8 cellular contexts compared by ENCODE assay signal in genomic region chr2:54595999-54596903, GRCh38.
DNase-seq lines count a peak whose midpoint lies in the region; ATAC-seq and TF ChIP-seq lines count a peak whose summit lies in the region.

No MANE protein-coding gene starts in this region.

- H3K27me3 Mint-ChIP-seq in activated CD4-positive, alpha-beta memory T cell treated with anti-CD3 and anti-CD28 coated beads for 36 hours: no peaks in the 10 kb centered on the region

- DNase-seq in activated CD4-positive, alpha-beta memory T cell treated with anti-CD3 and anti-CD28 coated beads for 36 hours: peak; percentile 30
- DNase-seq in heart right ventricle: peak; percentile 51 to 73
- peak; percentile 93 for DNase-seq in sigmoid colon
- no peak for DNase-seq in DMS153 (lab: John Stamatoyannopoulos, UW)
- no peak for DNase-seq in NCI-H774 (lab: John Stamatoyannopoulos, UW)
- DNase-seq in NCI-H128 (lab: John Stamatoyannopoulos, UW; ENCODE audit: unreplicated experiment): no peak

- H3K4me3 ChIP-seq in HEK293 (ENCODE audit: low read depth, low read length) (no peak overlapping the region), heart right ventricle (peak overlapping the region in 1 of 10 donors; percentile 2), sigmoid colon (no peak overlapping the region)

- CTCF ChIA-PET in HEK293 (lab: Yijun Ruan, JAX): interaction anchor here (0.6 kb wide), 1 partner anchor 1112 kb away, joined by 3 read pairs; no protein-coding TSS in a partner anchor
- CTCF ChIA-PET in activated CD4-positive, alpha-beta memory T cell treated with anti-CD3 and anti-CD28 coated beads for 36 hours (lab: Charles Lee): interaction anchor here (0.8 to 2.2 kb wide), 5 partner anchors 21 to 69 kb away, joined by 3 to 9 read pairs (median 6); no protein-coding TSS in a partner anchor

- TF ChIP-seq CTCF in HEK293 (tag by site-specific recombination; IDR thresholded peaks at IDR 0.05) (peak; percentile 36; the same call in 1 of the 2 replicates), heart right ventricle (IDR thresholded peaks at IDR 0.05) (peak in 2 of 9 donors; percentile 20 to 23), sigmoid colon (IDR thresholded peaks at IDR 0.05) (no peak)

- intact Hi-C loops in activated CD4-positive, alpha-beta memory T cell treated with anti-CD3 and anti-CD28 coated beads for 36 hours (cut with micrococcal nuclease): loop anchor here (2.0 to 5.0 kb wide), 2 partner anchors 35 to 74 kb away; no protein-coding TSS in a partner anchor
- intact Hi-C loops in heart right ventricle (cut with DNase I) (no loop called here), sigmoid colon (cut with DNase I) (no loop called here)

- peak overlapping the region; percentile 71 for H3K4me3 Mint-ChIP-seq in activated CD4-positive, alpha-beta memory T cell treated with anti-CD3 and anti-CD28 coated beads for 36 hours

- ATAC-seq in heart right ventricle: peak; percentile 27 to 79 (median 66)
- no peak for ATAC-seq in HG03521 (IDR thresholded peaks at IDR 0.05; ENCODE audit: unreplicated experiment)

- TF ChIP-seq POLR2A in sigmoid colon (IDR thresholded peaks at IDR 0.05): no peak

- 31 to 42% methylated on average over 15 of the region's 15 CpGs for WGBS in heart right ventricle, 2 donors
- WGBS in sigmoid colon, 2 donors: 50 to 56% methylated on average over 15 of the region's 15 CpGs

- POLR2A ChIA-PET in HEK293 (lab: Yijun Ruan, JAX): interaction anchor here (0.6 kb wide), 1 partner anchor 34 kb away, joined by 5 read pairs; no protein-coding TSS in a partner anchor
- POLR2A ChIA-PET in activated CD4-positive, alpha-beta memory T cell treated with anti-CD3 and anti-CD28 coated beads for 36 hours (lab: Charles Lee): interaction anchor here (0.6 to 2.9 kb wide), 5 partner anchors 10 to 37 kb away, joined by 3 to 21 read pairs (median 3); no protein-coding TSS in a partner anchor

- no peaks in the 10 kb centered on the region for H3K9me3 ChIP-seq in HEK293 (ENCODE audit: control insufficient read depth, insufficient read depth, low read depth, low read length)
- no peaks in the 10 kb centered on the region for H3K9me3 ChIP-seq in heart right ventricle
- no peaks in the 10 kb centered on the region for H3K9me3 ChIP-seq in sigmoid colon

- H3K27ac ChIP-seq in HEK293 (ENCODE audit: extremely low read depth, low read depth, low read length): no peak overlapping the region
- peak overlapping the region; percentile 46 to 89 (median 74) for H3K27ac ChIP-seq in heart right ventricle
- peak overlapping the region; percentile 57 to 69 (median 64) for H3K27ac ChIP-seq in sigmoid colon

- H3K4me1 ChIP-seq in HEK293 (ENCODE audit: control insufficient read depth, insufficient read depth, low read length) (no peaks in the 10 kb centered on the region), heart right ventricle (peaks cover 46 to 99% (median 85%) of the 10 kb centered on the region in 9 donors), sigmoid colon (peaks cover 0 to 65% (median 58%) of the 10 kb centered on the region in 4 donors)

- peaks cover 83% of the 10 kb centered on the region for H3K4me1 Mint-ChIP-seq in activated CD4-positive, alpha-beta memory T cell treated with anti-CD3 and anti-CD28 coated beads for 36 hours (ENCODE audit: low read depth)

- no peak for TF ChIP-seq EP300 in sigmoid colon (IDR thresholded peaks at IDR 0.05)

- H3K27me3 ChIP-seq in heart right ventricle (no peaks in the 10 kb centered on the region), sigmoid colon (no peaks in the 10 kb centered on the region)

- peaks cover 14% of the 10 kb centered on the region for H3K36me3 Mint-ChIP-seq in activated CD4-positive, alpha-beta memory T cell treated with anti-CD3 and anti-CD28 coated beads for 36 hours

- H3K36me3 ChIP-seq in HEK293 (ENCODE audit: control insufficient read depth in 2 of 2, insufficient read depth in 1 of 2, low read length in 2 of 2) (peaks cover 0 to 19% of the 10 kb centered on the region in 2 experiments; a peak in 2 of 3 replicates), heart right ventricle (peaks cover 0 to 52% (median 0%) of the 10 kb centered on the region in 9 donors), sigmoid colon (peaks cover 0 to 8% (median 4%) of the 10 kb centered on the region in 4 donors)

- H3K9me3 Mint-ChIP-seq in activated CD4-positive, alpha-beta memory T cell treated with anti-CD3 and anti-CD28 coated beads for 36 hours: no peaks in the 10 kb centered on the region

- H3K27ac Mint-ChIP-seq in activated CD4-positive, alpha-beta memory T cell treated with anti-CD3 and anti-CD28 coated beads for 36 hours: peak overlapping the region; percentile 91

TF ChIP-seq in HEK293, 187 proteins besides CTCF, POLR2A, EP300 and RAD21 (continues in another document):
- no peak for TF ChIP-seq ZNF660 (tag by site-specific recombination; IDR thresholded peaks at IDR 0.05)
- TF ChIP-seq ZNF223 (tag by site-specific recombination; IDR thresholded peaks at IDR 0.05): no peak
- TF ChIP-seq TCF7L2 (IDR thresholded peaks at IDR 0.05; ENCODE audit: borderline replicate concordance, low read depth, low read length): no peak
- TF ChIP-seq ZNF624 (tag by site-specific recombination; IDR thresholded peaks at IDR 0.05): no peak
- no peak for TF ChIP-seq ZSCAN4 (tag by site-specific recombination; IDR thresholded peaks at IDR 0.05)
- peak; percentile 69 for TF ChIP-seq ZBTB17 (tag by site-specific recombination; IDR thresholded peaks at IDR 0.05)
- TF ChIP-seq GLIS1 (tag by site-specific recombination; IDR thresholded peaks at IDR 0.05): peak; percentile 48; the same call in 1 of the 2 replicates
- TF ChIP-seq ZNF19 (tag by site-specific recombination; IDR thresholded peaks at IDR 0.05; ENCODE audit: low read depth): no peak
- no peak for TF ChIP-seq ZNF26 (tag by site-specific recombination; IDR thresholded peaks at IDR 0.05)
- 0 out of 2 replicates have a peak, but pooled peaks have one; percentile 27 for TF ChIP-seq MZF1 (tag by site-specific recombination; IDR thresholded peaks at IDR 0.05; ENCODE audit: borderline replicate concordance)
- no peak for TF ChIP-seq ZNF596 (tag by site-specific recombination; IDR thresholded peaks at IDR 0.05)
- peak; percentile 48 for TF ChIP-seq ZNF629 (tag by site-specific recombination; IDR thresholded peaks at IDR 0.05)
- 0 out of 2 replicates have a peak, but pooled peaks have one; percentile 31 for TF ChIP-seq ZBTB21 (tag by site-specific recombination; IDR thresholded peaks at IDR 0.05)
- peak; percentile 40 for TF ChIP-seq PRDM10 (tag by site-specific recombination; IDR thresholded peaks at IDR 0.05)

Comparison
In these comparisons a context has a peak if more than half of its experiments do, and no peak if none do; other contexts are left out.
1. DNase-seq: peak in activated CD4-positive, alpha-beta memory T cell treated with anti-CD3 and anti-CD28 coated beads for 36 hours (single experiment), heart right ventricle (2 of 2) and sigmoid colon (single experiment); none in DMS153 (single experiment), NCI-H774 (single experiment) and NCI-H128 (single experiment).